15 cellular contexts compared by ENCODE assay signal in the genomic region with DNA sequence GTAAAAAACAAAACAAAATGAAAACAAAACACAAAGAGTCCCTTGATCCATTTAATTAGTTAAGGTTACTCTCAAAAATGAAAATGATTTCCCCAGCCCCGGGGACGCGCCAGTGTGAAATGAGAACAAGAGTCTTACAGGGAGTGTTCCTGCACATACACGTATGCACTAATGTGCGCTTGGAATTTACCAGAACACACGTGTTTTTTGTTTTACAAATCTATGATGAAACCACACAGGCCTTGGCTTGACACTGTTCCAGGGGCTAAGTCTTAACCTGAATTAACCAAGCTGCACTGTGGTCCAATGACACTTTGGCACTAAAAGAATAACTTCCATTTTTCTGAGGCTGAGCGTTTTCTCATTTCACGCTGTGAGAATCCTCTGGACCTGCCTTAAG.
DNase-seq lines count a peak whose midpoint lies in the region; ATAC-seq and TF ChIP-seq lines count a peak whose summit lies in the region.
"Had no signal": no experiment of that assay in that cellular context is flagged by ENCODE, and none has a peak within 500 bp of the region (broad histone marks: within the 10 kb centered on the region; RNA-seq: fewer than 3 reads in every experiment).

No MANE protein-coding gene starts in this region.

- TF ChIP-seq POLR2A in suprapubic skin (IDR thresholded peaks at IDR 0.05) = no peak

- WGBS in mesenchymal stem cell = 95% methylated on average over 8 of the region's 8 CpGs
- WGBS in suprapubic skin = 35% methylated on average over 8 of the region's 8 CpGs

- DNase-seq in activated T-cell treated with anti-CD3 and anti-CD28 coated beads, Interleukin-2, amount 50 U/mL, for 24 hours = no peak
- DNase-seq in activated T-cell treated with anti-CD3 and anti-CD28 coated beads, Interleukin-2, amount 50 U/mL, for 72 hours = no peak
- DNase-seq in choroid plexus epithelial cell (ENCODE audit: low read depth) (peak; percentile 70), mesenchymal stem cell (no peak), suprapubic skin (ENCODE audit: low spot score in 2 of 2) (no peak), inferior parietal cortex (ENCODE audit: extremely low spot score) (no peak)
- DNase-seq in stimulated activated CD4-positive, alpha-beta T cell treated with anti-CD3 and anti-CD28 coated beads, Interleukin-4, amount 100 ng/mL, for 1 hour = no peak
- DNase-seq: 8988T; DMS 273 treated with DMSO at 0.1 percent for 48 hours; effector CD8-positive, alpha-beta T cell; Karpas-422; NCI-H1694 treated with DMSO at 0.1 percent for 48 hours; NCI-H774 had no signal

- H4K91ac ChIP-seq in mesenchymal stem cell (ENCODE audit: low read length) = no peak overlapping the region

- peaks cover 73% of the 10 kb centered on the region for H3K36me3 Mint-ChIP-seq in activated T-cell treated with anti-CD3 and anti-CD28 coated beads, Interleukin-2, amount 50 U/mL, for 24 hours (ENCODE audit: low read depth)
- H3K36me3 Mint-ChIP-seq in activated T-cell treated with anti-CD3 and anti-CD28 coated beads, Interleukin-2, amount 50 U/mL, for 72 hours (ENCODE audit: insufficient read depth in 2 of 2) = peaks cover 3 to 5% of the 10 kb centered on the region in 2 donors

- H3K9me3 ChIP-seq in mesenchymal stem cell (ENCODE audit: control insufficient read depth, low read length) (no peaks in the 10 kb centered on the region), suprapubic skin (no peaks in the 10 kb centered on the region)

- no peak overlapping the region for H2BK120ac ChIP-seq in mesenchymal stem cell (ENCODE audit: low read depth, low read length)

- peaks cover 83% of the 10 kb centered on the region for H3K4me1 Mint-ChIP-seq in activated T-cell treated with anti-CD3 and anti-CD28 coated beads, Interleukin-2, amount 50 U/mL, for 24 hours (ENCODE audit: low read depth)
- peaks cover 69% of the 10 kb centered on the region for H3K4me1 Mint-ChIP-seq in activated T-cell treated with anti-CD3 and anti-CD28 coated beads, Interleukin-2, amount 50 U/mL, for 72 hours (ENCODE audit: low read depth)

- H3K9me3 Mint-ChIP-seq in activated T-cell treated with anti-CD3 and anti-CD28 coated beads, Interleukin-2, amount 50 U/mL, for 24 hours = no peaks in the 10 kb centered on the region
- H3K9me3 Mint-ChIP-seq in activated T-cell treated with anti-CD3 and anti-CD28 coated beads, Interleukin-2, amount 50 U/mL, for 72 hours = no peaks in the 10 kb centered on the region

- no peak overlapping the region for H3K4me3 Mint-ChIP-seq in activated T-cell treated with anti-CD3 and anti-CD28 coated beads, Interleukin-2, amount 50 U/mL, for 24 hours
- H3K4me3 Mint-ChIP-seq in activated T-cell treated with anti-CD3 and anti-CD28 coated beads, Interleukin-2, amount 50 U/mL, for 72 hours = no peak overlapping the region

- H3K4ac ChIP-seq in mesenchymal stem cell (ENCODE audit: low read depth in 1 of 2, low read length in 2 of 2) = no peak overlapping the region

- H3K4me1 ChIP-seq in mesenchymal stem cell (ENCODE audit: control insufficient read depth, insufficient read depth, low read depth, low read length) (peaks cover 27% of the 10 kb centered on the region), suprapubic skin (peaks cover 81% of the 10 kb centered on the region)

- peak overlapping the region; percentile 5 for H4K8ac ChIP-seq in mesenchymal stem cell (ENCODE audit: low read length)

- TF ChIP-seq EP300 in suprapubic skin (IDR thresholded peaks at IDR 0.05) = no peak

- peaks cover 28% of the 10 kb centered on the region for H3K79me1 ChIP-seq in mesenchymal stem cell (replicated peaks; ENCODE audit: low read length, poor library complexity, severe bottlenecking)

- peak overlapping the region; percentile 37 for H3K27ac Mint-ChIP-seq in activated T-cell treated with anti-CD3 and anti-CD28 coated beads, Interleukin-2, amount 50 U/mL, for 24 hours
- H3K27ac Mint-ChIP-seq in activated T-cell treated with anti-CD3 and anti-CD28 coated beads, Interleukin-2, amount 50 U/mL, for 72 hours = no peak overlapping the region

- no peak overlapping the region for H2AK5ac ChIP-seq in mesenchymal stem cell (ENCODE audit: low read length, severe bottlenecking)

- H3K9ac ChIP-seq in mesenchymal stem cell (ENCODE audit: low read length) = no peak overlapping the region

- no peaks in the 10 kb centered on the region for H3K27me3 Mint-ChIP-seq in activated T-cell treated with anti-CD3 and anti-CD28 coated beads, Interleukin-2, amount 50 U/mL, for 24 hours
- H3K27me3 Mint-ChIP-seq in activated T-cell treated with anti-CD3 and anti-CD28 coated beads, Interleukin-2, amount 50 U/mL, for 72 hours (ENCODE audit: low read depth) = no peaks in the 10 kb centered on the region

- peak overlapping the region; percentile 89 for H3K27ac ChIP-seq in mesenchymal stem cell (ENCODE audit: low read length, poor library complexity, severe bottlenecking)
- H3K27ac ChIP-seq in suprapubic skin = peak overlapping the region; percentile 51

- no peak for TF ChIP-seq CTCF in choroid plexus epithelial cell (conservative IDR thresholded peaks at IDR 0.05; ENCODE audit: low read depth, low read length)
- no peak for TF ChIP-seq CTCF in suprapubic skin (IDR thresholded peaks at IDR 0.05)

- H3K36me3 ChIP-seq in mesenchymal stem cell (ENCODE audit: control insufficient read depth in 1 of 2, insufficient read depth in 2 of 2, low read depth in 1 of 2, low read length in 2 of 2) = peaks cover 22 to 51% of the 10 kb centered on the region in 2 experiments
- H3K36me3 ChIP-seq in suprapubic skin = peaks cover 6% of the 10 kb centered on the region

- no peak overlapping the region for H2BK5ac ChIP-seq in mesenchymal stem cell (ENCODE audit: low read depth, low read length, poor library complexity, severe bottlenecking)

- H2AFZ ChIP-seq in mesenchymal stem cell (ENCODE audit: low read depth, low read length) = no peak overlapping the region

- H3K18ac ChIP-seq in mesenchymal stem cell (ENCODE audit: low read depth in 1 of 2, low read length in 2 of 2) = no peak overlapping the region

- peak overlapping the region; percentile 10 for H3K4me2 ChIP-seq in mesenchymal stem cell (ENCODE audit: low read length, poor library complexity, severe bottlenecking)

- no peak overlapping the region for H3K4me3 ChIP-seq in choroid plexus epithelial cell (ENCODE audit: low read depth, low read length)
- no peak overlapping the region for H3K4me3 ChIP-seq in mesenchymal stem cell (ENCODE audit: insufficient read depth in 1 of 2, low read depth in 1 of 2, low read length in 2 of 2)
- no peak overlapping the region for H3K4me3 ChIP-seq in suprapubic skin

- no peak overlapping the region for H3K23ac ChIP-seq in mesenchymal stem cell (ENCODE audit: low read length in 2 of 2)

- H3K27me3 ChIP-seq in mesenchymal stem cell (ENCODE audit: control insufficient read depth in 1 of 2, insufficient read depth in 1 of 2, low read length in 2 of 2) = no peaks in the 10 kb centered on the region
- no peaks in the 10 kb centered on the region for H3K27me3 ChIP-seq in suprapubic skin

- H3K14ac ChIP-seq in mesenchymal stem cell (ENCODE audit: low read length in 2 of 2) = no peak overlapping the region

- ATAC-seq in activated T-cell treated with anti-CD3 and anti-CD28 coated beads, Interleukin-2, amount 50 U/mL, for 72 hours (replicated peaks in 1 of 2) = no peak
- ATAC-seq in GM18511 (IDR thresholded peaks at IDR 0.05; ENCODE audit: unreplicated experiment) = no peak
- ATAC-seq: sciatic nerve had no signal

- H2BK15ac ChIP-seq in mesenchymal stem cell (ENCODE audit: low read depth, poor library complexity, severe bottlenecking) = no peak overlapping the region

- H2BK12ac ChIP-seq in mesenchymal stem cell (ENCODE audit: low read length in 2 of 2) = no peak overlapping the region
